ENCODE assay signal across 19 cellular contexts in the genomic region with DNA sequence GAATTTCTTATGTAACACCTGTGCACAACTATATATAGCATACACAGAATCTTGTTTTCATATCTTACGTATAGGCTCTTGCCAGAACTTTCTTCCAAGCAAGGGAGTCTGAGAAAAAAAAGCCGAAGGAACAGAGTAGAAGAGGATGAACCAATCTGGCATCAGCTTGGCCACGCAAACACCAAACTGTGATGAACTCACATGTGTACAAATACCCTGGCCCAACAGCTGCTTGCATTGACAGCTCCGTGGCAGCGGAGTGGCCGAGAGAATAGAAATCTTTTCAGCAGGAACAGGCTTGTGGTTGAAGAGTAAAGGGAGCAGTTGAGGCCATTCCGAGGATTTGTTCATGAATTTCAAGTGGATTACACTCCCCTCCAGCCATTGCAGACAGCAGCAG.
DNase-seq lines count a peak whose midpoint lies in the region; ATAC-seq and TF ChIP-seq lines count a peak whose summit lies in the region.
"Had no signal": no experiment of that assay in that cellular context is flagged by ENCODE, and none has a peak within 500 bp of the region (broad histone marks: within the 10 kb centered on the region; RNA-seq: fewer than 3 reads in every experiment).

No MANE protein-coding gene starts in this region.

- H2BK20ac ChIP-seq in IMR-90 (ENCODE audit: low read depth, low read length): no peak overlapping the region

- no peak overlapping the region for H3K56ac ChIP-seq in IMR-90 (ENCODE audit: extremely low read depth, insufficient read depth, low read length)

- H4K5ac ChIP-seq in IMR-90 (ENCODE audit: low read depth, low read length): no peak overlapping the region

- CTCF ChIA-PET in IMR-90 (lab: Yijun Ruan, JAX): interaction anchor here (0.6 to 0.8 kb wide), 2 partner anchors 15 to 113 kb away, joined by 3 to 4 read pairs; no protein-coding TSS in a partner anchor

- peak overlapping the region; percentile 32; the same call in 1 of the 2 replicates for H3K4me2 ChIP-seq in IMR-90 (ENCODE audit: low read depth, low read length)

- no peak overlapping the region for H3K18ac ChIP-seq in IMR-90 (ENCODE audit: low read depth, low read length)

- H2AK5ac ChIP-seq in IMR-90 (ENCODE audit: low read depth, low read length): no peak overlapping the region

- no peaks in the 10 kb centered on the region; the same call in 1 of the 2 replicates for H3K9me1 ChIP-seq in IMR-90 (ENCODE audit: insufficient read depth, low read length)

- intact Hi-C loops in IMR-90 (cut with micrococcal nuclease) (no loop called here), psoas muscle (cut with DNase I) (no loop called here)

- H3K9me3 ChIP-seq in IMR-90 (ENCODE audit: control insufficient read depth, insufficient read depth, low read length) (0 out of 2 replicates have a peak, but pooled peaks cover 3% of the 10 kb centered on the region), right atrium auricular region (peaks cover 0 to 6% of the 10 kb centered on the region in 2 donors), psoas muscle (peaks cover under 1% of the 10 kb centered on the region)
- H3K9me3 ChIP-seq: testis had no signal

- in situ Hi-C loops in IMR-90 (cut with MboI; ENCODE audit: low sequenced_read_pairs): no loop called here

- H2BK120ac ChIP-seq in IMR-90 (ENCODE audit: low read depth, low read length): no peak overlapping the region

- DNase-seq in IMR-90: no peak
- peak; percentile 54 for DNase-seq in RPMI8226
- DNase-seq in right atrium auricular region (ENCODE audit: low spot score): peak; percentile 56
- DNase-seq in psoas muscle: no peak
- no peak for DNase-seq in pons (ENCODE audit: low spot score)
- no peak for DNase-seq in mesenteric fat pad (ENCODE audit: low spot score)
- DNase-seq: activated gamma-delta T cell; amniotic stem cell; effector CD4-positive, alpha-beta T cell; esophagus squamous epithelium; naive B cell; NCI-H2081; NCI-H524; SIG-M5; testis had no signal

- POLR2A ChIA-PET in IMR-90 (lab: Charles Lee; ENCODE audit: unreplicated experiment): no interaction called here

- no peak overlapping the region for H2BK15ac ChIP-seq in IMR-90 (ENCODE audit: low read depth, low read length)

- H3K23ac ChIP-seq in IMR-90 (ENCODE audit: low read depth, low read length): no peak overlapping the region

- H3K27ac ChIP-seq in IMR-90 (ENCODE audit: insufficient read depth, low read length): no peak overlapping the region
- H3K27ac ChIP-seq in right atrium auricular region: no peak overlapping the region
- no peak overlapping the region for H3K27ac ChIP-seq in psoas muscle
- H3K27ac ChIP-seq: esophagus squamous epithelium, HL-60, testis, VCaP had no signal

- H3K4me3 ChIP-seq in IMR-90 (ENCODE audit: insufficient read depth, low read depth, low read length) (no peak overlapping the region), right atrium auricular region (no peak overlapping the region), psoas muscle (no peak overlapping the region)
- H3K4me3 ChIP-seq: esophagus squamous epithelium, testis had no signal

- H4K8ac ChIP-seq in IMR-90 (ENCODE audit: low read depth in 2 of 2, low read length in 2 of 2): no peak overlapping the region

- H3K4ac ChIP-seq in IMR-90 (ENCODE audit: low read depth, low read length): no peak overlapping the region

- no peaks in the 10 kb centered on the region for H3K79me1 ChIP-seq in IMR-90 (ENCODE audit: low read depth in 1 of 2, low read length in 2 of 2)

- no peak overlapping the region for H2BK5ac ChIP-seq in IMR-90 (ENCODE audit: low read depth, low read length, poor library complexity, severe bottlenecking)

- WGBS in IMR-90 (ENCODE audit: extremely low coverage in 2 of 2, insufficient read length in 1 of 2), 2 experiments: no CpG with 5 or more reads among the region's 7 CpGs
- 22 to 38% (median 28%) methylated on average over 7 of the region's 7 CpGs for WGBS in psoas muscle, 3 donors

- TF ChIP-seq CTCF in IMR-90 (conservative IDR thresholded peaks at IDR 0.05; ENCODE audit: low read depth, low read length) (no peak), right atrium auricular region (IDR thresholded peaks at IDR 0.05) (no peak), psoas muscle (IDR thresholded peaks at IDR 0.05) (no peak)

- H3K27me3 ChIP-seq in IMR-90 (ENCODE audit: control insufficient read depth, insufficient read depth, low read length): peaks cover 33% of the 10 kb centered on the region
- H3K27me3 ChIP-seq in right atrium auricular region: no peaks in the 10 kb centered on the region
- H3K27me3 ChIP-seq in psoas muscle (ENCODE audit: insufficient read depth in 3 of 3, low read length in 2 of 3): no peaks in the 10 kb centered on the region
- H3K27me3 ChIP-seq: testis had no signal

- TF ChIP-seq POLR2A in IMR-90 (IDR thresholded peaks at IDR 0.05; ENCODE audit: low read depth, low read length): no peak

- BruUV-seq in IMR-90 (replicated peaks; lab: Mats Ljungman, UMichigan): no TSS peak

- H4K91ac ChIP-seq in IMR-90 (ENCODE audit: insufficient read depth, low read depth, low read length): no peak overlapping the region

- dilution Hi-C loops in IMR-90 (cut with HindIII; ENCODE audit: low sequenced_read_pairs, unreplicated experiment): no loop called here

- H3K4me1 ChIP-seq in IMR-90 (ENCODE audit: control insufficient read depth, insufficient read depth, low read length) (no peaks in the 10 kb centered on the region), right atrium auricular region (peaks cover 0 to 12% of the 10 kb centered on the region in 2 donors), psoas muscle (no peaks in the 10 kb centered on the region)
- H3K4me1 ChIP-seq: esophagus squamous epithelium, testis had no signal

- ATAC-seq in IMR-90 (ENCODE audit: low read depth) (peak; percentile 21; the same call in 1 of the 2 replicates), psoas muscle (peak; percentile 32 to 70 (median 62)), HG03045 (IDR thresholded peaks at IDR 0.05; ENCODE audit: unreplicated experiment) (no peak), GM19455 (IDR thresholded peaks at IDR 0.05; ENCODE audit: unreplicated experiment) (no peak)

- H3K36me3 ChIP-seq in IMR-90 (ENCODE audit: control insufficient read depth, insufficient read depth, low read length) (no peaks in the 10 kb centered on the region), right atrium auricular region (no peaks in the 10 kb centered on the region), psoas muscle (ENCODE audit: insufficient read depth in 1 of 2, low read depth in 1 of 2) (no peaks in the 10 kb centered on the region)
- H3K36me3 ChIP-seq: esophagus squamous epithelium had no signal

- H3K14ac ChIP-seq in IMR-90 (replicated peaks; ENCODE audit: low read depth, low read length): no peak overlapping the region

- no peak overlapping the region for H2AK9ac ChIP-seq in IMR-90 (replicated peaks; ENCODE audit: low read depth, low read length, poor library complexity)

- no peak overlapping the region for H2AFZ ChIP-seq in IMR-90 (replicated peaks; ENCODE audit: low read length, poor library complexity)

- no peak overlapping the region for H3K9ac ChIP-seq in IMR-90 (ENCODE audit: low read depth, low read length)

- no peak for TF ChIP-seq RAD21 in IMR-90 (IDR thresholded peaks at IDR 0.05; ENCODE audit: low read length)

- no peaks in the 10 kb centered on the region for H4K20me1 ChIP-seq in IMR-90 (ENCODE audit: insufficient read depth, low read length)

TF ChIP-seq in IMR-90, 13 proteins besides CTCF, POLR2A, EP300 and RAD21:
- TF ChIP-seq MAFK (IDR thresholded peaks at IDR 0.05; ENCODE audit: low read depth, low read length): no peak
- TF ChIP-seq, protein P1, sequence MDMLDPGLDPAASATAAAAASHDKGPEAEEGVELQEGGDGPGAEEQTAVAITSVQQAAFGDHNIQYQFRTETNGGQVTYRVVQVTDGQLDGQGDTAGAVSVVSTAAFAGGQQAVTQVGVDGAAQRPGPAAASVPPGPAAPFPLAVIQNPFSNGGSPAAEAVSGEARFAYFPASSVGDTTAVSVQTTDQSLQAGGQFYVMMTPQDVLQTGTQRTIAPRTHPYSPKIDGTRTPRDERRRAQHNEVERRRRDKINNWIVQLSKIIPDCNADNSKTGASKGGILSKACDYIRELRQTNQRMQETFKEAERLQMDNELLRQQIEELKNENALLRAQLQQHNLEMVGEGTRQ (IDR thresholded peaks at IDR 0.05; ENCODE audit: low read depth, low read length): no peak
- no peak for TF ChIP-seq CHD1 (IDR thresholded peaks at IDR 0.05; ENCODE audit: low read depth, low read length)
- no peak for TF ChIP-seq SMC3 (IDR thresholded peaks at IDR 0.05; ENCODE audit: low read depth, low read length)
- no peak for TF ChIP-seq MAZ (IDR thresholded peaks at IDR 0.05; ENCODE audit: borderline replicate concordance, low read depth, low read length)
- TF ChIP-seq CEBPB (IDR thresholded peaks at IDR 0.05; ENCODE audit: low read depth, low read length): no peak

Comparison
In these comparisons a context has a peak if more than half of its experiments do, and no peak if none do; other contexts are left out.
1. ATAC-seq: peak in IMR-90 (single experiment) and psoas muscle (4 of 4); none in HG03045 (single experiment) and GM19455 (single experiment).
2. DNase-seq: peak in RPMI8226 (single experiment) and right atrium auricular region (single experiment); none in IMR-90 (single experiment), psoas muscle (0 of 2), pons (single experiment) and mesenteric fat pad (single experiment).